10 cellular contexts compared by ENCODE assay signal in genomic region chr7:1691601-1692499, GRCh38. TPM values are rescaled to one million over a fixed set of nuclear protein-coding genes. Genes with fewer than 3 reads are reported as not detected.
DNase-seq lines count a peak whose midpoint lies in the region; ATAC-seq and TF ChIP-seq lines count a peak whose summit lies in the region.
"Had no signal": no experiment of that assay in that cellular context is flagged by ENCODE, and none has a peak within 500 bp of the region (broad histone marks: within the 10 kb centered on the region; RNA-seq: fewer than 3 reads in every experiment).

No MANE protein-coding gene starts in this region.

- H3K27me3 ChIP-seq in SK-N-SH (ENCODE audit: insufficient read depth) (no peaks in the 10 kb centered on the region), left lung (peaks cover 0 to 54% of the 10 kb centered on the region in 2 donors), tibial artery (peaks cover 0 to under 1% of the 10 kb centered on the region in 2 donors)

- H3K79me2 ChIP-seq in SK-N-SH (ENCODE audit: insufficient read depth), result no peaks in the 10 kb centered on the region
- H3K79me2 ChIP-seq: parathyroid adenoma had no signal

- H3K9ac ChIP-seq in SK-N-SH, result no peak overlapping the region
- H3K9ac ChIP-seq: parathyroid adenoma had no signal

- no peaks in the 10 kb centered on the region for H3K9me3 ChIP-seq in SK-N-SH
- no peaks in the 10 kb centered on the region for H3K9me3 ChIP-seq in left lung
- H3K9me3 ChIP-seq in tibial artery, result no peaks in the 10 kb centered on the region

- no peaks in the 10 kb centered on the region for H3K36me3 Mint-ChIP-seq in chondrocyte (ENCODE audit: low read depth)

- H3K36me3 ChIP-seq in SK-N-SH (replicated peaks in 1 of 2; ENCODE audit: control insufficient read depth in 1 of 2, insufficient read depth in 2 of 2, low read length in 1 of 2) (no peaks in the 10 kb centered on the region), left lung (no peaks in the 10 kb centered on the region), tibial artery (no peaks in the 10 kb centered on the region)

- DNase-seq in SK-N-SH, result peak; percentile 18
- DNase-seq in chondrocyte (ENCODE audit: low spot score), result peak; percentile 86
- peak; percentile 23 to 75 for DNase-seq in left lung
- peak in 1 of 2 donors; percentile 78 for DNase-seq in tibial artery
- no peak for DNase-seq in activated CD4-positive, alpha-beta T cell treated with anti-CD3 and anti-CD28 coated beads, Interleukin-2, amount 50 U/mL, for 48 hours
- no peak for DNase-seq in activated CD4-positive, alpha-beta T cell treated with anti-CD3 and anti-CD28 coated beads for 48 hours
- DNase-seq: NCI-H774 had no signal

- ATAC-seq in SK-N-SH treated with all-trans-retinoic acid at 6 μM for 48 hours (no peak), left lung (no peak), GM18873 (IDR thresholded peaks at IDR 0.05; ENCODE audit: low FRiP score, unreplicated experiment) (no peak)

- no peak overlapping the region for H3K4me2 ChIP-seq in SK-N-SH

- WGBS in SK-N-SH (ENCODE audit: low lambda C conversion rate), result 70% methylated on average over 26 of the region's 27 CpGs

- no peaks in the 10 kb centered on the region for H3K9me2 ChIP-seq in SK-N-SH

- POLR2A ChIA-PET in SK-N-SH (lab: Yijun Ruan, JAX), result no interaction called here

- H3K27ac ChIP-seq in SK-N-SH (ENCODE audit: low read depth in 2 of 2, low read length in 1 of 2) (no peak overlapping the region; a peak in 1 of 4 replicates), left lung (no peak overlapping the region), tibial artery (peak overlapping the region; percentile 50 to 64)
- H3K27ac ChIP-seq: parathyroid adenoma had no signal

- TF ChIP-seq RAD21 in SK-N-SH (IDR thresholded peaks at IDR 0.05; ENCODE audit: low read length), result no peak

- no peak for TF ChIP-seq CTCF in SK-N-SH (IDR thresholded peaks at IDR 0.05)
- TF ChIP-seq CTCF in chondrocyte (IDR thresholded peaks at IDR 0.05), result no peak
- TF ChIP-seq CTCF in left lung (IDR thresholded peaks at IDR 0.05), result no peak
- no peak for TF ChIP-seq CTCF in tibial artery (IDR thresholded peaks at IDR 0.05)

- H3K4me3 ChIP-seq in SK-N-SH (ENCODE audit: low read depth in 2 of 2, low read length in 1 of 2) (no peak overlapping the region), left lung (no peak overlapping the region), tibial artery (peak overlapping the region in 1 of 2 donors; percentile 33)

- H3K4me1 ChIP-seq in SK-N-SH (ENCODE audit: control insufficient read depth in 1 of 2, insufficient read depth in 2 of 2, low read depth in 1 of 2, low read length in 1 of 2) (peaks cover 0 to 25% of the 10 kb centered on the region in 2 experiments; a peak in 1 of 4 replicates), left lung (no peaks in the 10 kb centered on the region), tibial artery (peaks cover 0 to 17% (median 12%) of the 10 kb centered on the region in 4 donors)
- H3K4me1 ChIP-seq: parathyroid adenoma had no signal

- no peak overlapping the region for H2AFZ ChIP-seq in SK-N-SH (ENCODE audit: low read depth)
- H2AFZ ChIP-seq: parathyroid adenoma had no signal

- TF ChIP-seq EP300 in SK-N-SH (IDR thresholded peaks at IDR 0.05; ENCODE audit: borderline replicate concordance in 1 of 2, low read depth in 1 of 2, low read length in 1 of 2), result no peak

- H3F3A ChIP-seq in SK-N-SH (replicated peaks; ENCODE audit: insufficient read depth), result no peaks in the 10 kb centered on the region

- CTCF ChIA-PET in SK-N-SH (lab: Yijun Ruan, JAX), result interaction anchor here (1.4 to 1.9 kb wide), 3 partner anchors 10 to 18 kb away, joined by 4 to 7 read pairs (median 4); no protein-coding TSS in a partner anchor

- H3K4me3 Mint-ChIP-seq in chondrocyte (ENCODE audit: unreplicated experiment), result no peak overlapping the region

- no peaks in the 10 kb centered on the region for H4K20me1 ChIP-seq in SK-N-SH (ENCODE audit: insufficient read depth)

- H3K27me3 Mint-ChIP-seq in chondrocyte (ENCODE audit: low read depth), result peaks cover 20% of the 10 kb centered on the region

- intact Hi-C loops in left lung (cut with DNase I) (no loop called here), tibial artery (cut with DNase I; ENCODE audit: low total_unique reads) (no loop called here)

- H3K4me1 Mint-ChIP-seq in chondrocyte (ENCODE audit: low read depth), result no peaks in the 10 kb centered on the region

- H3K9me3 Mint-ChIP-seq in chondrocyte (ENCODE audit: low read depth), result peaks cover 4% of the 10 kb centered on the region

- no peak overlapping the region for H3K27ac Mint-ChIP-seq in chondrocyte (ENCODE audit: unreplicated experiment)

TF ChIP-seq in SK-N-SH, 30 proteins besides CTCF, POLR2A, EP300 and RAD21 (continues in another document):
- TF ChIP-seq ZBTB33 (IDR thresholded peaks at IDR 0.05; ENCODE audit: borderline replicate concordance, low read depth) (no peak), TEAD4 (IDR thresholded peaks at IDR 0.05; ENCODE audit: borderline replicate concordance, insufficient read depth) (no peak), USF2 (IDR thresholded peaks at IDR 0.05; ENCODE audit: borderline replicate concordance, low read depth, low read length) (no peak)

TF ChIP-seq in SK-N-SH treated with all-trans-retinoic acid at 6 μM for 48 hours, 23 proteins besides CTCF, POLR2A, EP300 and RAD21:
- TF ChIP-seq ESRRG (CRISPR knock-in tag; IDR thresholded peaks at IDR 0.05) (no peak), SNAI2 (CRISPR knock-in tag; IDR thresholded peaks at IDR 0.05) (no peak), RARB (CRISPR knock-in tag; IDR thresholded peaks at IDR 0.05) (no peak), GLIS3 (CRISPR knock-in tag; IDR thresholded peaks at IDR 0.05) (no peak), ZFP3 (CRISPR knock-in tag; IDR thresholded peaks at IDR 0.05) (no peak)

RNA-seq across cellular contexts. Expression of gene ELFN1, which starts 21.8 kb away (rescaled TPM):
- polyA plus RNA-seq in SK-N-SH (2012; rRNA removed), result 0.05 and 0.06 TPM in 2 replicates
- polyA plus RNA-seq in SK-N-SH (2012; cell fraction: cytosol; rRNA removed), result 0.01 and 0.03 TPM in 2 replicates
- polyA plus RNA-seq in SK-N-SH (2012; cell fraction: nucleus; rRNA removed), result 0.01 and 0.05 TPM in 2 replicates
- 0.65 to 0.72 TPM (median 0.68 TPM) in 3 replicates for total RNA-seq in chondrocyte
- total RNA-seq in left lung, result 1 to 10 TPM; 1.5 to 1.6 TPM

Comparison
In these comparisons a context has a peak if more than half of its experiments do, and no peak if none do; other contexts are left out.
1. DNase-seq: peak in SK-N-SH (single experiment), chondrocyte (single experiment) and left lung (2 of 2); none in activated CD4-positive, alpha-beta T cell treated with anti-CD3 and anti-CD28 coated beads, Interleukin-2, amount 50 U/mL, for 48 hours (0 of 2) and activated CD4-positive, alpha-beta T cell treated with anti-CD3 and anti-CD28 coated beads for 48 hours (single experiment).
2. H3K27ac ChIP-seq: peak in tibial artery (2 of 2); none in SK-N-SH (0 of 2) and left lung (0 of 2).